In the genomic region with DNA sequence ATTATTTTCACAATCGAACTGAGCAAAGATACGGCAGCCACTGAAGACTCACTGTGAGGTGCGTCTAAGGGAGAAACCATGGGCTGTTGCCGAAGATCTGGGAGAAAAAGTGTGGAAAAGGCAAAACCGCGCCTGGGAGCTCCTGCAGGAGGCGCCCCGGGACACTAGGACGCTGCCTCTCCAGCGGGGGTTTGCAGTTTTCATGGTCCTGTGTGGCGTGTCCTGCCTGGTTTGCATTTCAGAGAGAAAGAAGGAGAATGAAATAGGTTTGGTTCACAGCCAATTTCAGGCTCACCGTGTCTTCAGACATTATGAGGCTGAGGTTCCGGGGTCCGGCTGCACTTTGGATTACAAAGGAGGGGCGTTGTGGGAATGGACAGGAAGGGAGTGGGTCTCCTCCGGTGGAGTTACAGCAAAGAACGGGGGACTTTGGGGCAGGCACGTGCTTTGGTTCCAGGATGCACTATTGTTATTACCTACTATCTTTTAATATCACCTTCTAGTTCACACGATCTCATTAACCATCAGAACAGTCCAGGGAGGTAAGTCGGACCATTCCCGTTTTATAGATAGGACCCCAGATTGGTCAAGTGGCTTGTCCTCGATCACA, we compare ENCODE assay signal across 1 cellular context.
TF ChIP-seq lines count a peak whose summit lies in the region.

No MANE protein-coding gene starts in this region.

TF ChIP-seq in K562, 482 proteins besides CTCF, POLR2A, EP300 and RAD21:
- TF ChIP-seq, protein P1, sequence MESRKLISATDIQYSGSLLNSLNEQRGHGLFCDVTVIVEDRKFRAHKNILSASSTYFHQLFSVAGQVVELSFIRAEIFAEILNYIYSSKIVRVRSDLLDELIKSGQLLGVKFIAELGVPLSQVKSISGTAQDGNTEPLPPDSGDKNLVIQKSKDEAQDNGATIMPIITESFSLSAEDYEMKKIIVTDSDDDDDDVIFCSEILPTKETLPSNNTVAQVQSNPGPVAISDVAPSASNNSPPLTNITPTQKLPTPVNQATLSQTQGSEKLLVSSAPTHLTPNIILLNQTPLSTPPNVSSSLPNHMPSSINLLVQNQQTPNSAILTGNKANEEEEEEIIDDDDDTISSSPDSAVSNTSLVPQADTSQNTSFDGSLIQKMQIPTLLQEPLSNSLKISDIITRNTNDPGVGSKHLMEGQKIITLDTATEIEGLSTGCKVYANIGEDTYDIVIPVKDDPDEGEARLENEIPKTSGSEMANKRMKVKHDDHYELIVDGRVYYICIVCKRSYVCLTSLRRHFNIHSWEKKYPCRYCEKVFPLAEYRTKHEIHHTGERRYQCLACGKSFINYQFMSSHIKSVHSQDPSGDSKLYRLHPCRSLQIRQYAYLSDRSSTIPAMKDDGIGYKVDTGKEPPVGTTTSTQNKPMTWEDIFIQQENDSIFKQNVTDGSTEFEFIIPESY (CRISPR knock-in tag; IDR thresholded peaks at IDR 0.05): peak; percentile 80
- no peak for TF ChIP-seq MED1 (CRISPR knock-in tag; IDR thresholded peaks at IDR 0.05; ENCODE audit: borderline replicate concordance)
- TF ChIP-seq ZNF778 (CRISPR knock-in tag; IDR thresholded peaks at IDR 0.05): no peak
- no peak for TF ChIP-seq SMAD2 (IDR thresholded peaks at IDR 0.05; ENCODE audit: low read depth, low read length)
- TF ChIP-seq ASH1L (IDR thresholded peaks at IDR 0.05; ENCODE audit: borderline replicate concordance, low read depth, partially characterized antibody): no peak
- TF ChIP-seq, protein P2, sequence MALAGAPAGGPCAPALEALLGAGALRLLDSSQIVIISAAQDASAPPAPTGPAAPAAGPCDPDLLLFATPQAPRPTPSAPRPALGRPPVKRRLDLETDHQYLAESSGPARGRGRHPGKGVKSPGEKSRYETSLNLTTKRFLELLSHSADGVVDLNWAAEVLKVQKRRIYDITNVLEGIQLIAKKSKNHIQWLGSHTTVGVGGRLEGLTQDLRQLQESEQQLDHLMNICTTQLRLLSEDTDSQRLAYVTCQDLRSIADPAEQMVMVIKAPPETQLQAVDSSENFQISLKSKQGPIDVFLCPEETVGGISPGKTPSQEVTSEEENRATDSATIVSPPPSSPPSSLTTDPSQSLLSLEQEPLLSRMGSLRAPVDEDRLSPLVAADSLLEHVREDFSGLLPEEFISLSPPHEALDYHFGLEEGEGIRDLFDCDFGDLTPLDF (CRISPR knock-in tag; IDR thresholded peaks at IDR 0.05): no peak
- TF ChIP-seq, protein P3, sequence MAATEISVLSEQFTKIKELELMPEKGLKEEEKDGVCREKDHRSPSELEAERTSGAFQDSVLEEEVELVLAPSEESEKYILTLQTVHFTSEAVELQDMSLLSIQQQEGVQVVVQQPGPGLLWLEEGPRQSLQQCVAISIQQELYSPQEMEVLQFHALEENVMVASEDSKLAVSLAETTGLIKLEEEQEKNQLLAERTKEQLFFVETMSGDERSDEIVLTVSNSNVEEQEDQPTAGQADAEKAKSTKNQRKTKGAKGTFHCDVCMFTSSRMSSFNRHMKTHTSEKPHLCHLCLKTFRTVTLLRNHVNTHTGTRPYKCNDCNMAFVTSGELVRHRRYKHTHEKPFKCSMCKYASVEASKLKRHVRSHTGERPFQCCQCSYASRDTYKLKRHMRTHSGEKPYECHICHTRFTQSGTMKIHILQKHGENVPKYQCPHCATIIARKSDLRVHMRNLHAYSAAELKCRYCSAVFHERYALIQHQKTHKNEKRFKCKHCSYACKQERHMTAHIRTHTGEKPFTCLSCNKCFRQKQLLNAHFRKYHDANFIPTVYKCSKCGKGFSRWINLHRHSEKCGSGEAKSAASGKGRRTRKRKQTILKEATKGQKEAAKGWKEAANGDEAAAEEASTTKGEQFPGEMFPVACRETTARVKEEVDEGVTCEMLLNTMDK (IDR thresholded peaks at IDR 0.05; ENCODE audit: borderline replicate concordance, insufficient read depth, low read depth, low read length, poor library complexity, severe bottlenecking): peak; percentile 66
- TF ChIP-seq, protein P4, sequence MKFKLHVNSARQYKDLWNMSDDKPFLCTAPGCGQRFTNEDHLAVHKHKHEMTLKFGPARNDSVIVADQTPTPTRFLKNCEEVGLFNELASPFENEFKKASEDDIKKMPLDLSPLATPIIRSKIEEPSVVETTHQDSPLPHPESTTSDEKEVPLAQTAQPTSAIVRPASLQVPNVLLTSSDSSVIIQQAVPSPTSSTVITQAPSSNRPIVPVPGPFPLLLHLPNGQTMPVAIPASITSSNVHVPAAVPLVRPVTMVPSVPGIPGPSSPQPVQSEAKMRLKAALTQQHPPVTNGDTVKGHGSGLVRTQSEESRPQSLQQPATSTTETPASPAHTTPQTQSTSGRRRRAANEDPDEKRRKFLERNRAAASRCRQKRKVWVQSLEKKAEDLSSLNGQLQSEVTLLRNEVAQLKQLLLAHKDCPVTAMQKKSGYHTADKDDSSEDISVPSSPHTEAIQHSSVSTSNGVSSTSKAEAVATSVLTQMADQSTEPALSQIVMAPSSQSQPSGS (CRISPR knock-in tag; IDR thresholded peaks at IDR 0.05): no peak
- TF ChIP-seq NFIC (IDR thresholded peaks at IDR 0.05): peak; percentile 18; the same call in 1 of the 2 replicates
- TF ChIP-seq, protein P5, sequence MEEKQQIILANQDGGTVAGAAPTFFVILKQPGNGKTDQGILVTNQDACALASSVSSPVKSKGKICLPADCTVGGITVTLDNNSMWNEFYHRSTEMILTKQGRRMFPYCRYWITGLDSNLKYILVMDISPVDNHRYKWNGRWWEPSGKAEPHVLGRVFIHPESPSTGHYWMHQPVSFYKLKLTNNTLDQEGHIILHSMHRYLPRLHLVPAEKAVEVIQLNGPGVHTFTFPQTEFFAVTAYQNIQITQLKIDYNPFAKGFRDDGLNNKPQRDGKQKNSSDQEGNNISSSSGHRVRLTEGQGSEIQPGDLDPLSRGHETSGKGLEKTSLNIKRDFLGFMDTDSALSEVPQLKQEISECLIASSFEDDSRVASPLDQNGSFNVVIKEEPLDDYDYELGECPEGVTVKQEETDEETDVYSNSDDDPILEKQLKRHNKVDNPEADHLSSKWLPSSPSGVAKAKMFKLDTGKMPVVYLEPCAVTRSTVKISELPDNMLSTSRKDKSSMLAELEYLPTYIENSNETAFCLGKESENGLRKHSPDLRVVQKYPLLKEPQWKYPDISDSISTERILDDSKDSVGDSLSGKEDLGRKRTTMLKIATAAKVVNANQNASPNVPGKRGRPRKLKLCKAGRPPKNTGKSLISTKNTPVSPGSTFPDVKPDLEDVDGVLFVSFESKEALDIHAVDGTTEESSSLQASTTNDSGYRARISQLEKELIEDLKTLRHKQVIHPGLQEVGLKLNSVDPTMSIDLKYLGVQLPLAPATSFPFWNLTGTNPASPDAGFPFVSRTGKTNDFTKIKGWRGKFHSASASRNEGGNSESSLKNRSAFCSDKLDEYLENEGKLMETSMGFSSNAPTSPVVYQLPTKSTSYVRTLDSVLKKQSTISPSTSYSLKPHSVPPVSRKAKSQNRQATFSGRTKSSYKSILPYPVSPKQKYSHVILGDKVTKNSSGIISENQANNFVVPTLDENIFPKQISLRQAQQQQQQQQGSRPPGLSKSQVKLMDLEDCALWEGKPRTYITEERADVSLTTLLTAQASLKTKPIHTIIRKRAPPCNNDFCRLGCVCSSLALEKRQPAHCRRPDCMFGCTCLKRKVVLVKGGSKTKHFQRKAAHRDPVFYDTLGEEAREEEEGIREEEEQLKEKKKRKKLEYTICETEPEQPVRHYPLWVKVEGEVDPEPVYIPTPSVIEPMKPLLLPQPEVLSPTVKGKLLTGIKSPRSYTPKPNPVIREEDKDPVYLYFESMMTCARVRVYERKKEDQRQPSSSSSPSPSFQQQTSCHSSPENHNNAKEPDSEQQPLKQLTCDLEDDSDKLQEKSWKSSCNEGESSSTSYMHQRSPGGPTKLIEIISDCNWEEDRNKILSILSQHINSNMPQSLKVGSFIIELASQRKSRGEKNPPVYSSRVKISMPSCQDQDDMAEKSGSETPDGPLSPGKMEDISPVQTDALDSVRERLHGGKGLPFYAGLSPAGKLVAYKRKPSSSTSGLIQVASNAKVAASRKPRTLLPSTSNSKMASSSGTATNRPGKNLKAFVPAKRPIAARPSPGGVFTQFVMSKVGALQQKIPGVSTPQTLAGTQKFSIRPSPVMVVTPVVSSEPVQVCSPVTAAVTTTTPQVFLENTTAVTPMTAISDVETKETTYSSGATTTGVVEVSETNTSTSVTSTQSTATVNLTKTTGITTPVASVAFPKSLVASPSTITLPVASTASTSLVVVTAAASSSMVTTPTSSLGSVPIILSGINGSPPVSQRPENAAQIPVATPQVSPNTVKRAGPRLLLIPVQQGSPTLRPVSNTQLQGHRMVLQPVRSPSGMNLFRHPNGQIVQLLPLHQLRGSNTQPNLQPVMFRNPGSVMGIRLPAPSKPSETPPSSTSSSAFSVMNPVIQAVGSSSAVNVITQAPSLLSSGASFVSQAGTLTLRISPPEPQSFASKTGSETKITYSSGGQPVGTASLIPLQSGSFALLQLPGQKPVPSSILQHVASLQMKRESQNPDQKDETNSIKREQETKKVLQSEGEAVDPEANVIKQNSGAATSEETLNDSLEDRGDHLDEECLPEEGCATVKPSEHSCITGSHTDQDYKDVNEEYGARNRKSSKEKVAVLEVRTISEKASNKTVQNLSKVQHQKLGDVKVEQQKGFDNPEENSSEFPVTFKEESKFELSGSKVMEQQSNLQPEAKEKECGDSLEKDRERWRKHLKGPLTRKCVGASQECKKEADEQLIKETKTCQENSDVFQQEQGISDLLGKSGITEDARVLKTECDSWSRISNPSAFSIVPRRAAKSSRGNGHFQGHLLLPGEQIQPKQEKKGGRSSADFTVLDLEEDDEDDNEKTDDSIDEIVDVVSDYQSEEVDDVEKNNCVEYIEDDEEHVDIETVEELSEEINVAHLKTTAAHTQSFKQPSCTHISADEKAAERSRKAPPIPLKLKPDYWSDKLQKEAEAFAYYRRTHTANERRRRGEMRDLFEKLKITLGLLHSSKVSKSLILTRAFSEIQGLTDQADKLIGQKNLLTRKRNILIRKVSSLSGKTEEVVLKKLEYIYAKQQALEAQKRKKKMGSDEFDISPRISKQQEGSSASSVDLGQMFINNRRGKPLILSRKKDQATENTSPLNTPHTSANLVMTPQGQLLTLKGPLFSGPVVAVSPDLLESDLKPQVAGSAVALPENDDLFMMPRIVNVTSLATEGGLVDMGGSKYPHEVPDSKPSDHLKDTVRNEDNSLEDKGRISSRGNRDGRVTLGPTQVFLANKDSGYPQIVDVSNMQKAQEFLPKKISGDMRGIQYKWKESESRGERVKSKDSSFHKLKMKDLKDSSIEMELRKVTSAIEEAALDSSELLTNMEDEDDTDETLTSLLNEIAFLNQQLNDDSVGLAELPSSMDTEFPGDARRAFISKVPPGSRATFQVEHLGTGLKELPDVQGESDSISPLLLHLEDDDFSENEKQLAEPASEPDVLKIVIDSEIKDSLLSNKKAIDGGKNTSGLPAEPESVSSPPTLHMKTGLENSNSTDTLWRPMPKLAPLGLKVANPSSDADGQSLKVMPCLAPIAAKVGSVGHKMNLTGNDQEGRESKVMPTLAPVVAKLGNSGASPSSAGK (IDR thresholded peaks at IDR 0.05): peak; percentile 20; the same call in 1 of the 2 replicates
- no peak for TF ChIP-seq NR3C1 (CRISPR knock-in tag; IDR thresholded peaks at IDR 0.05)
- TF ChIP-seq PHB (CRISPR knock-in tag; IDR thresholded peaks at IDR 0.05): no peak
- TF ChIP-seq ZC3H8 (IDR thresholded peaks at IDR 0.05): no peak
- TF ChIP-seq KAT7 (CRISPR knock-in tag; IDR thresholded peaks at IDR 0.05; ENCODE audit: borderline replicate concordance): no peak
- TF ChIP-seq HCFC1 (IDR thresholded peaks at IDR 0.05; ENCODE audit: low read depth, low read length): no peak
- TF ChIP-seq, protein P6, sequence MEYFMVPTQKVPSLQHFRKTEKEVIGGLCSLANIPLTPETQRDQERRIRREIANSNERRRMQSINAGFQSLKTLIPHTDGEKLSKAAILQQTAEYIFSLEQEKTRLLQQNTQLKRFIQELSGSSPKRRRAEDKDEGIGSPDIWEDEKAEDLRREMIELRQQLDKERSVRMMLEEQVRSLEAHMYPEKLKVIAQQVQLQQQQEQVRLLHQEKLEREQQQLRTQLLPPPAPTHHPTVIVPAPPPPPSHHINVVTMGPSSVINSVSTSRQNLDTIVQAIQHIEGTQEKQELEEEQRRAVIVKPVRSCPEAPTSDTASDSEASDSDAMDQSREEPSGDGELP (CRISPR knock-in tag; IDR thresholded peaks at IDR 0.05; ENCODE audit: borderline replicate concordance): 0 out of 2 replicates have a peak, but pooled peaks have one; percentile 9
- no peak for TF ChIP-seq NFE2 (IDR thresholded peaks at IDR 0.05; ENCODE audit: low read depth)
- no peak for TF ChIP-seq ZNF165 (CRISPR knock-in tag; IDR thresholded peaks at IDR 0.05; ENCODE audit: borderline replicate concordance)
- TF ChIP-seq ZNF324 (CRISPR knock-in tag; IDR thresholded peaks at IDR 0.05): no peak
- no peak for TF ChIP-seq CREB1 (IDR thresholded peaks at IDR 0.05)
- TF ChIP-seq CREB1 (CRISPR knock-in tag; IDR thresholded peaks at IDR 0.05): no peak
- TF ChIP-seq, protein P7, sequence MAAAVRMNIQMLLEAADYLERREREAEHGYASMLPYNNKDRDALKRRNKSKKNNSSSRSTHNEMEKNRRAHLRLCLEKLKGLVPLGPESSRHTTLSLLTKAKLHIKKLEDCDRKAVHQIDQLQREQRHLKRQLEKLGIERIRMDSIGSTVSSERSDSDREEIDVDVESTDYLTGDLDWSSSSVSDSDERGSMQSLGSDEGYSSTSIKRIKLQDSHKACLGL (CRISPR knock-in tag; IDR thresholded peaks at IDR 0.05; ENCODE audit: borderline replicate concordance, poor library complexity, severe bottlenecking): no peak
- no peak for TF ChIP-seq ZNF584 (CRISPR knock-in tag; IDR thresholded peaks at IDR 0.05; ENCODE audit: low read depth)
- TF ChIP-seq ILK (tag; IDR thresholded peaks at IDR 0.05; ENCODE audit: borderline replicate concordance, low read depth): no peak
- TF ChIP-seq CBFA2T3 (IDR thresholded peaks at IDR 0.05): no peak
- TF ChIP-seq, protein P8, sequence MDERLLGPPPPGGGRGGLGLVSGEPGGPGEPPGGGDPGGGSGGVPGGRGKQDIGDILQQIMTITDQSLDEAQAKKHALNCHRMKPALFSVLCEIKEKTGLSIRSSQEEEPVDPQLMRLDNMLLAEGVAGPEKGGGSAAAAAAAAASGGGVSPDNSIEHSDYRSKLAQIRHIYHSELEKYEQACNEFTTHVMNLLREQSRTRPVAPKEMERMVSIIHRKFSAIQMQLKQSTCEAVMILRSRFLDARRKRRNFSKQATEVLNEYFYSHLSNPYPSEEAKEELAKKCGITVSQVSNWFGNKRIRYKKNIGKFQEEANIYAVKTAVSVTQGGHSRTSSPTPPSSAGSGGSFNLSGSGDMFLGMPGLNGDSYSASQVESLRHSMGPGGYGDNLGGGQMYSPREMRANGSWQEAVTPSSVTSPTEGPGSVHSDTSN (CRISPR knock-in tag; IDR thresholded peaks at IDR 0.05; ENCODE audit: low read depth): no peak
- TF ChIP-seq, protein P8 (tag; conservative IDR thresholded peaks at IDR 0.05; ENCODE audit: low read depth): no peak
- TF ChIP-seq, protein P9, sequence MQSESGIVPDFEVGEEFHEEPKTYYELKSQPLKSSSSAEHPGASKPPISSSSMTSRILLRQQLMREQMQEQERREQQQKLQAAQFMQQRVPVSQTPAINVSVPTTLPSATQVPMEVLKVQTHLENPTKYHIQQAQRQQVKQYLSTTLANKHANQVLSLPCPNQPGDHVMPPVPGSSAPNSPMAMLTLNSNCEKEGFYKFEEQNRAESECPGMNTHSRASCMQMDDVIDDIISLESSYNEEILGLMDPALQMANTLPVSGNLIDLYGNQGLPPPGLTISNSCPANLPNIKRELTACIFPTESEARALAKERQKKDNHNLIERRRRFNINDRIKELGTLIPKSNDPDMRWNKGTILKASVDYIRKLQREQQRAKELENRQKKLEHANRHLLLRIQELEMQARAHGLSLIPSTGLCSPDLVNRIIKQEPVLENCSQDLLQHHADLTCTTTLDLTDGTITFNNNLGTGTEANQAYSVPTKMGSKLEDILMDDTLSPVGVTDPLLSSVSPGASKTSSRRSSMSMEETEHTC (IDR thresholded peaks at IDR 0.05): no peak
